In genomic region chr1:243680861-243681260, GRCh38 we compare ENCODE assay signal across 25 cellular contexts.
"Had no signal": no experiment of that assay in that cellular context is flagged by ENCODE, and none has a peak within 500 bp of the region (broad histone marks: within the 10 kb centered on the region; RNA-seq: fewer than 3 reads in every experiment).

No MANE protein-coding gene starts in this region.

- H3K9me3 ChIP-seq: adrenal gland, body of pancreas, breast epithelium, Peyer's patch, SJSA1, SK-N-SH had no signal

- H3K9ac ChIP-seq: SK-N-SH had no signal

- H3K27me3 ChIP-seq: adrenal gland, body of pancreas, breast epithelium, Peyer's patch, SJSA1 had no signal

- H3K27ac ChIP-seq: adrenal gland, body of pancreas, breast epithelium, Peyer's patch, SJSA1 had no signal

- H3K4me2 ChIP-seq: SK-N-SH had no signal

- H3K4me1 ChIP-seq: adrenal gland, body of pancreas, breast epithelium, Peyer's patch, SJSA1 had no signal

- DNase-seq: activated CD4-positive, alpha-beta T cell treated with anti-CD3 and anti-CD28 coated beads, Interleukin-2, amount 10 ng/mL, durations not matched to agents 7 days and 5 days; activated CD4-positive, alpha-beta T cell treated with anti-CD3 and anti-CD28 coated beads, Interleukin-2, amount 50 U/mL, for 48 hours; activated CD8-positive, alpha-beta T cell treated with anti-CD3 and anti-CD28 coated beads, Interleukin-2, amount 10 ng/mL, durations not matched to agents 7 days and 5 days; activated gamma-delta T cell treated with Interleukin-2 at 50 U/mL for 16 hours; activated naive CD4-positive, alpha-beta T cell treated with anti-CD3 and anti-CD28 coated beads for 36 hours; activated T-cell treated with anti-CD3 and anti-CD28 coated beads for 4 hours; activated T-cell treated with anti-CD3 and anti-CD28 coated beads, Interleukin-2, amount 50 U/mL, for 4 hours; adrenal gland; body of pancreas; Karpas-422; NCI-H1105; NCI-H1417 treated with DMSO at 0.1 percent for 48 hours; NCI-H1930; NCI-H2081 treated with DMSO at 0.1 percent for 48 hours; NCI-H226; NCI-H524 treated with DMSO at 0.1 percent for 48 hours; NK-92 treated with Interleukin-12 subunit alpha and Interleukin-12 subunit beta, amount 100 ng/mL, for 24 hours; PC-3; Peyer's patch; RPMI8226; SHP77 treated with DMSO at 0.1 percent for 48 hours; SK-N-SH; T-helper 9 cell had no signal

- H3K36me3 ChIP-seq: breast epithelium, Peyer's patch had no signal

- H3K4me3 ChIP-seq: adrenal gland, body of pancreas, breast epithelium, Peyer's patch, SJSA1 had no signal
